ENCODE assay signal across 34 cellular contexts in genomic region chr2:210994104-210994503, GRCh38.
DNase-seq lines count a peak whose midpoint lies in the region; ATAC-seq, FAIRE-seq and TF ChIP-seq lines count a peak whose summit lies in the region.
"Had no signal": no experiment of that assay in that cellular context is flagged by ENCODE, and none has a peak within 500 bp of the region (broad histone marks: within the 10 kb centered on the region; RNA-seq: fewer than 3 reads in every experiment).

No MANE protein-coding gene starts in this region.

- in situ Hi-C loops in K562 (cut with MboI), result no loop called here

- no peaks in the 10 kb centered on the region for H3K79me2 ChIP-seq in K562 (ENCODE audit: control insufficient read depth, insufficient read depth, low read length)

- peaks cover 2% of the 10 kb centered on the region for H3K36me3 Mint-ChIP-seq in natural killer cell treated with Interleukin-12 subunit alpha and Interleukin-12 subunit beta and Interleukin-15 and Interleukin-18, amount 100 ng/mL, for 72 hours
- H3K36me3 Mint-ChIP-seq: CD14-positive monocyte; CD4-positive, alpha-beta memory T cell; CD4-positive, CD25-positive, alpha-beta regulatory T cell; CD8-positive, alpha-beta memory T cell; CD8-positive, alpha-beta T cell had no signal

- BruUV-seq in K562 (replicated peaks; lab: Mats Ljungman, UMichigan), result no TSS peak

- no peak overlapping the region for H2AFZ ChIP-seq in K562 (ENCODE audit: low read depth, low read length)

- H3K9ac ChIP-seq in K562 (ENCODE audit: insufficient read depth in 1 of 2, low read depth in 2 of 2, low read length in 2 of 2), result no peak overlapping the region
- H3K9ac ChIP-seq: BLaER1; BLaER1 treated with 17β-estradiol and CSF1 and Interleukin-3, amounts not matched to agents 10 nM and 100 nM had no signal

- H3K4me3 Mint-ChIP-seq in natural killer cell treated with Interleukin-12 subunit alpha and Interleukin-12 subunit beta and Interleukin-15 and Interleukin-18, amount 100 ng/mL, for 72 hours, result no peak overlapping the region
- H3K4me3 Mint-ChIP-seq: B cell; CD14-positive monocyte; CD4-positive, alpha-beta memory T cell; CD4-positive, alpha-beta T cell; CD4-positive, CD25-positive, alpha-beta regulatory T cell; CD8-positive, alpha-beta memory T cell; CD8-positive, alpha-beta T cell had no signal

- no peak for ATAC-seq in K562
- no peak for ATAC-seq in GM21526 (IDR thresholded peaks at IDR 0.05; ENCODE audit: low FRiP score, unreplicated experiment)
- ATAC-seq in natural killer cell treated with Interleukin-12 subunit alpha and Interleukin-12 subunit beta and Interleukin-15 and Interleukin-18, amount 100 ng/mL, for 72 hours, result no peak
- ATAC-seq: A549; CD8-positive, alpha-beta T cell had no signal

- H3K9me3 ChIP-seq in HEK293 (ENCODE audit: control insufficient read depth, insufficient read depth, low read depth, low read length) (no peaks in the 10 kb centered on the region; the same call in 1 of the 2 replicates), K562 (replicated peaks; ENCODE audit: control insufficient read depth, insufficient read depth, low read depth, low read length) (no peaks in the 10 kb centered on the region)
- H3K9me3 ChIP-seq: A549, BE2C, BLaER1 had no signal

- CTCF ChIA-PET in HEK293 (lab: Yijun Ruan, JAX) (no interaction called here), K562 (lab: Yijun Ruan, JAX; ENCODE audit: low intra/inter-chr PET ratio) (no interaction called here), GM10248 (lab: Yijun Ruan, JAX) (no interaction called here)

- H3K27ac Mint-ChIP-seq in natural killer cell treated with Interleukin-12 subunit alpha and Interleukin-12 subunit beta and Interleukin-15 and Interleukin-18, amount 100 ng/mL, for 72 hours, result no peak overlapping the region
- H3K27ac Mint-ChIP-seq: B cell; CD14-positive monocyte; CD4-positive, alpha-beta memory T cell; CD4-positive, alpha-beta T cell; CD4-positive, CD25-positive, alpha-beta regulatory T cell; CD8-positive, alpha-beta memory T cell; CD8-positive, alpha-beta T cell had no signal

- H3K4me1 ChIP-seq in HEK293 (ENCODE audit: control insufficient read depth, insufficient read depth, low read length) (no peaks in the 10 kb centered on the region), K562 (replicated peaks in 1 of 2; ENCODE audit: control insufficient read depth in 2 of 2, insufficient read depth in 2 of 2, low read length in 2 of 2) (no peaks in the 10 kb centered on the region)
- H3K4me1 ChIP-seq: A549, Caco-2 had no signal

- H3K9me1 ChIP-seq in K562 (ENCODE audit: control insufficient read depth, insufficient read depth, low read length), result no peaks in the 10 kb centered on the region

- H3K27ac ChIP-seq in HEK293 (ENCODE audit: extremely low read depth, low read depth, low read length) (no peak overlapping the region), K562 (ENCODE audit: extremely low read depth, low read depth, low read length) (no peak overlapping the region)
- H3K27ac ChIP-seq: 22Rv1; A549; BLaER1; BLaER1 treated with 17β-estradiol and CSF1 and Interleukin-3, amounts not matched to agents 10 nM and 100 nM; C4-2B had no signal

- H3K36me3 ChIP-seq in HEK293 (ENCODE audit: control insufficient read depth in 2 of 2, insufficient read depth in 1 of 2, low read length in 2 of 2) (no peaks in the 10 kb centered on the region), K562 (ENCODE audit: control insufficient read depth, insufficient read depth, low read length) (no peaks in the 10 kb centered on the region)
- H3K36me3 ChIP-seq: BE2C; BLaER1; BLaER1 treated with 17β-estradiol and CSF1 and Interleukin-3, amounts not matched to agents 10 nM and 100 nM had no signal

- H3K27me3 ChIP-seq in K562 (ENCODE audit: control insufficient read depth in 2 of 2, insufficient read depth in 2 of 2, low read length in 2 of 2), result no peaks in the 10 kb centered on the region
- H3K27me3 ChIP-seq: BE2C; BLaER1; BLaER1 treated with 17β-estradiol and CSF1 and Interleukin-3, amounts not matched to agents 10 nM and 100 nM had no signal

- TF ChIP-seq POLR2A in K562 (conservative IDR thresholded peaks at IDR 0.05), result no peak

- H3K9me3 Mint-ChIP-seq in natural killer cell treated with Interleukin-12 subunit alpha and Interleukin-12 subunit beta and Interleukin-15 and Interleukin-18, amount 100 ng/mL, for 72 hours, result peaks cover 20% of the 10 kb centered on the region

- DNase-seq in K562 (ENCODE audit: extremely low read depth in 1 of 4, low spot score in 3 of 4) (no peak), GM10248 (ENCODE audit: extremely low spot score) (no peak)
- DNase-seq in natural killer cell treated with Interleukin-12 subunit alpha and Interleukin-12 subunit beta and Interleukin-15 and Interleukin-18, amount 100 ng/mL, for 72 hours (ENCODE audit: low spot score), result no peak
- DNase-seq: 8988T; ACHN; AML-193; BE2C; C1 segment of cervical spinal cord; Caco-2; Calu3; CD4-positive, alpha-beta memory T cell; CD4-positive, alpha-beta T cell; CD4-positive, CD25-positive, alpha-beta regulatory T cell; CD8-positive, alpha-beta memory T cell; CD8-positive, alpha-beta T cell; COR-L47; DMS 273 treated with DMSO at 0.1 percent for 48 hours; DMS153; DMS53; DMS79; DMS79 treated with DMSO at 0.1 percent for 48 hours; DND-41; EL had no signal

- no peak for TF ChIP-seq CTCF in HEK293 (tag by site-specific recombination; IDR thresholded peaks at IDR 0.05)
- TF ChIP-seq CTCF in K562 (IDR thresholded peaks at IDR 0.05 in 2 of 3, conservative IDR thresholded peaks at IDR 0.05 in 1 of 3; ENCODE audit: insufficient read depth in 2 of 3, low read depth in 1 of 3, low read length in 3 of 3), result no peak
- TF ChIP-seq CTCF in GM10248 (IDR thresholded peaks at IDR 0.05; ENCODE audit: control extremely low read depth, extremely low read depth, low read depth, missing control alignments), result no peak

- no peaks in the 10 kb centered on the region for H3K4me1 Mint-ChIP-seq in natural killer cell treated with Interleukin-12 subunit alpha and Interleukin-12 subunit beta and Interleukin-15 and Interleukin-18, amount 100 ng/mL, for 72 hours (ENCODE audit: low read depth in 2 of 2)
- H3K4me1 Mint-ChIP-seq: B cell; CD14-positive monocyte; CD4-positive, alpha-beta memory T cell; CD4-positive, CD25-positive, alpha-beta regulatory T cell; CD8-positive, alpha-beta memory T cell had no signal

- H3K4me3 ChIP-seq in HEK293 (ENCODE audit: low read depth, low read length), result no peak overlapping the region
- no peak overlapping the region for H3K4me3 ChIP-seq in K562
- H3K4me3 ChIP-seq: A549; BLaER1; BLaER1 treated with 17β-estradiol and CSF1 and Interleukin-3, amounts not matched to agents 10 nM and 100 nM had no signal

- TF ChIP-seq EP300 in K562 (IDR thresholded peaks at IDR 0.05; ENCODE audit: low read length), result no peak

- no peak overlapping the region for H3K4me2 ChIP-seq in K562 (ENCODE audit: insufficient read depth, low read length)
- H3K4me2 ChIP-seq: A549; BLaER1; BLaER1 treated with 17β-estradiol and CSF1 and Interleukin-3, amounts not matched to agents 10 nM and 100 nM had no signal

- FAIRE-seq in G401.6 (lab: Jason Lieb, UNC) (peak; percentile 8), K562 (lab: Jason Lieb, UNC) (no peak)
- FAIRE-seq: A549, D721Med had no signal

- intact Hi-C loops in K562 (cut with micrococcal nuclease), result no loop called here

- POLR2A ChIA-PET in HEK293 (lab: Yijun Ruan, JAX) (no interaction called here), K562 (lab: Yijun Ruan, JAX) (no interaction called here), GM10248 (lab: Yijun Ruan, JAX) (no interaction called here)

- no peaks in the 10 kb centered on the region for H4K20me1 ChIP-seq in K562 (replicated peaks; ENCODE audit: control insufficient read depth, insufficient read depth, low read length)
- H4K20me1 ChIP-seq: BLaER1; BLaER1 treated with 17β-estradiol and CSF1 and Interleukin-3, amounts not matched to agents 10 nM and 100 nM had no signal

- no peak for TF ChIP-seq RAD21 in K562 (CRISPR knock-in tag; conservative IDR thresholded peaks at IDR 0.05 in 1 of 2, IDR thresholded peaks at IDR 0.05 in 1 of 2)

- no peaks in the 10 kb centered on the region for H3K27me3 Mint-ChIP-seq in natural killer cell treated with Interleukin-12 subunit alpha and Interleukin-12 subunit beta and Interleukin-15 and Interleukin-18, amount 100 ng/mL, for 72 hours
- H3K27me3 Mint-ChIP-seq: B cell; CD4-positive, alpha-beta memory T cell; CD4-positive, alpha-beta T cell; CD4-positive, CD25-positive, alpha-beta regulatory T cell; CD8-positive, alpha-beta memory T cell had no signal

TF ChIP-seq in HEK293, 187 proteins besides CTCF, POLR2A, EP300 and RAD21:
- TF ChIP-seq ZNF354C (tag by site-specific recombination; IDR thresholded peaks at IDR 0.05; ENCODE audit: borderline replicate concordance, low read depth) (no peak), SETDB1 (IDR thresholded peaks at IDR 0.05; ENCODE audit: insufficient read length, low read length) (peak; percentile 74)
- TF ChIP-seq, protein P1, sequence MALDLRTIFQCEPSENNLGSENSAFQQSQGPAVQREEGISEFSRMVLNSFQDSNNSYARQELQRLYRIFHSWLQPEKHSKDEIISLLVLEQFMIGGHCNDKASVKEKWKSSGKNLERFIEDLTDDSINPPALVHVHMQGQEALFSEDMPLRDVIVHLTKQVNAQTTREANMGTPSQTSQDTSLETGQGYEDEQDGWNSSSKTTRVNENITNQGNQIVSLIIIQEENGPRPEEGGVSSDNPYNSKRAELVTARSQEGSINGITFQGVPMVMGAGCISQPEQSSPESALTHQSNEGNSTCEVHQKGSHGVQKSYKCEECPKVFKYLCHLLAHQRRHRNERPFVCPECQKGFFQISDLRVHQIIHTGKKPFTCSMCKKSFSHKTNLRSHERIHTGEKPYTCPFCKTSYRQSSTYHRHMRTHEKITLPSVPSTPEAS (tag by site-specific recombination; IDR thresholded peaks at IDR 0.05), result no peak

TF ChIP-seq in K562, 482 proteins besides CTCF, POLR2A, EP300 and RAD21 (continues in another document):
- TF ChIP-seq ZNF507 (tag; conservative IDR thresholded peaks at IDR 0.05) (peak; percentile 61), HNRNPLL (IDR thresholded peaks at IDR 0.05; ENCODE audit: low read depth, low read length, poor library complexity, severe bottlenecking) (no peak), JUNB (CRISPR knock-in tag; conservative IDR thresholded peaks at IDR 0.05) (no peak)
- TF ChIP-seq, protein P2, sequence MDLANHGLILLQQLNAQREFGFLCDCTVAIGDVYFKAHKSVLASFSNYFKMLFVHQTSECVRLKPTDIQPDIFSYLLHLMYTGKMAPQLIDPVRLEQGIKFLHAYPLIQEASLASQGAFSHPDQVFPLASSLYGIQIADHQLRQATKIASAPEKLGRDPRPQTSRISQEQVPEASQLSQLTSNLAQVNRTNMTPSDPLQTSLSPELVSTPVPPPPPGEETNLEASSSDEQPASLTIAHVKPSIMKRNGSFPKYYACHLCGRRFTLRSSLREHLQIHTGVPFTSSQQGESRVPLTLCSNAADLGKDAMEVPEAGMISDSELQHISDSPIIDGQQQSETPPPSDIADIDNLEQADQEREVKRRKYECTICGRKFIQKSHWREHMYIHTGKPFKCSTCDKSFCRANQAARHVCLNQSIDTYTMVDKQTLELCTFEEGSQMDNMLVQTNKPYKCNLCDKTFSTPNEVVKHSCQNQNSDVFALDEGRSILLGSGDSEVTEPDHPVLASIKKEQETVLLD (IDR thresholded peaks at IDR 0.05), result no peak
